ENCODE assay signal across 25 cellular contexts in genomic region chr15:41990691-41991090, GRCh38. TPM values are rescaled to one million over a fixed set of nuclear protein-coding genes. Genes with fewer than 3 reads are reported as not detected.
"Had no signal": no experiment of that assay in that cellular context is flagged by ENCODE, and none has a peak within 500 bp of the region (broad histone marks: within the 10 kb centered on the region; RNA-seq: fewer than 3 reads in every experiment).

No MANE protein-coding gene starts in this region.

- H3K27ac ChIP-seq: coronary artery, esophagus squamous epithelium, lower lobe of right lung, neutrophil, parathyroid adenoma, prostate gland, right atrium auricular region, sigmoid colon, testis, tibial artery had no signal

- H3K9me3 Mint-ChIP-seq: natural killer cell; stimulated activated memory B cell treated with anti-CD40 and anti-IgM and Interleukin-4, amounts not matched to agents 10 μg/mL and 1 μg/mL and 100 μg/mL, for 72 hours; type B pancreatic cell had no signal

- DNase-seq: dermis blood vessel endothelial cell; effector memory CD4-positive, alpha-beta T cell; erythroblast; esophagus squamous epithelium; head of caudate nucleus; left ventricle myocardium superior; lower lobe of right lung; natural killer cell; sigmoid colon; stimulated activated CD4-positive, alpha-beta T cell treated with anti-CD3 and anti-CD28 coated beads, Interleukin-4, amount 100 ng/mL, for 4 hours; stimulated activated naive CD8-positive, alpha-beta T cell treated with anti-CD3 and anti-CD28 coated beads, Interleukin-15, Interleukin-2, amounts not matched to agents 100 U/mL and 50 U/mL, for 24 hours; substantia nigra; testis had no signal

- H3K36me3 ChIP-seq: esophagus squamous epithelium, lower lobe of right lung, neutrophil, prostate gland, right atrium auricular region, sigmoid colon, tibial artery had no signal

- H3K27ac Mint-ChIP-seq: natural killer cell; stimulated activated memory B cell treated with anti-CD40 and anti-IgM and Interleukin-4, amounts not matched to agents 10 μg/mL and 1 μg/mL and 100 μg/mL, for 72 hours; type B pancreatic cell had no signal

- H3K36me3 Mint-ChIP-seq: natural killer cell; stimulated activated memory B cell treated with anti-CD40 and anti-IgM and Interleukin-4, amounts not matched to agents 10 μg/mL and 1 μg/mL and 100 μg/mL, for 72 hours; type B pancreatic cell had no signal

- H3K4me1 Mint-ChIP-seq: natural killer cell; stimulated activated memory B cell treated with anti-CD40 and anti-IgM and Interleukin-4, amounts not matched to agents 10 μg/mL and 1 μg/mL and 100 μg/mL, for 72 hours had no signal

- H3K27me3 ChIP-seq: neutrophil, right atrium auricular region, testis, tibial artery had no signal

- H3K9ac ChIP-seq: parathyroid adenoma had no signal

- H3K9me3 ChIP-seq: esophagus squamous epithelium, lower lobe of right lung, neutrophil, prostate gland, right atrium auricular region, sigmoid colon, testis, tibial artery had no signal

- H2AFZ ChIP-seq: parathyroid adenoma had no signal

- H3K4me3 ChIP-seq: coronary artery, esophagus squamous epithelium, lower lobe of right lung, prostate gland, right atrium auricular region, sigmoid colon, testis, tibial artery had no signal

- H3K4me1 ChIP-seq: lower lobe of right lung, parathyroid adenoma, prostate gland, sigmoid colon, testis had no signal

- H3K4me3 Mint-ChIP-seq: natural killer cell; stimulated activated memory B cell treated with anti-CD40 and anti-IgM and Interleukin-4, amounts not matched to agents 10 μg/mL and 1 μg/mL and 100 μg/mL, for 72 hours; type B pancreatic cell had no signal

- ATAC-seq: left ventricle myocardium superior; lower lobe of right lung; natural killer cell; stimulated activated memory B cell treated with anti-CD40 and anti-IgM and Interleukin-4, amounts not matched to agents 10 μg/mL and 1 μg/mL and 100 μg/mL, for 72 hours; stimulated activated naive CD8-positive, alpha-beta T cell treated with anti-CD3 and anti-CD28 coated beads, Interleukin-15, Interleukin-2, amounts not matched to agents 100 U/mL and 50 U/mL, for 24 hours had no signal

RNA-seq across cellular contexts. Expression of gene PLA2G4E, which starts 30.2 kb away (rescaled TPM):
- total RNA-seq: dermis blood vessel endothelial cell, frontal cortex, left ventricle myocardium superior, mesenteric fat pad, mononuclear cell, natural killer cell, sigmoid colon had no signal
- polyA plus RNA-seq: neural cell had no signal
